In the genomic region with DNA sequence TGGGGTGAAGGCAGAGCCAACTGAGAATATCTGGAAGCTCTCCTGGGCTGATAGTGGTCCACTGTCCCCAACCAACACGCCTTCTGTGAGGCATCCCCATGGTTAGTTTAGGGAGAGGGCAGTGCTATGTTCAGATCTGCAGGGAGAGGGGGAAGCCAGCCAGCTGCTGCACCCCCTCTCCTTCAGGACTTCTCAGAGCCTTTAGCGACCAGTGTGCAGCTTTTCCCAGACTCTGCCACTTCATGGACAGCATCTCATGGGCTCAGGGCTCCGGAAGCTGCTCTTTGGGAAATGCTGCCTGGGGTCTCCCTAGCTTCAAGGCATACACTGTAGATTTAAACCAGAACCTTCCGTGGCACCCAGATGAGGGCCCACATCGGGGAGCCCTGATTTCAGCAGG, we compare ENCODE assay signal across 26 cellular contexts. TPM values are rescaled to one million over a fixed set of nuclear protein-coding genes. Genes with fewer than 3 reads are reported as not detected.
"Had no signal": no experiment of that assay in that cellular context is flagged by ENCODE, and none has a peak within 500 bp of the region (broad histone marks: within the 10 kb centered on the region; RNA-seq: fewer than 3 reads in every experiment).

No MANE protein-coding gene starts in this region.

- ATAC-seq: heart right ventricle; left lobe of liver; naive thymus-derived CD4-positive, alpha-beta T cell had no signal

- H3K9me3 Mint-ChIP-seq: central memory CD8-positive, alpha-beta T cell; memory B cell; naive thymus-derived CD4-positive, alpha-beta T cell; neural progenitor cell had no signal

- DNase-seq: activated CD4-positive, alpha-beta T cell treated with anti-CD3 and anti-CD28 coated beads, Interleukin-2, amount 50 U/mL, for 1 hour; activated gamma-delta T cell; activated naive CD4-positive, alpha-beta T cell treated with anti-CD3 and anti-CD28 coated beads, Interleukin-2, amount 50 U/mL, for 16 hours; activated T-cell treated with anti-CD3 and anti-CD28 coated beads for 4 hours; anterior cingulate cortex; dermis blood vessel endothelial cell; effector CD4-positive, alpha-beta T cell; esophagus squamous epithelium; foreskin melanocyte; heart right ventricle; kidney glomerular epithelial cell; midbrain; naive thymus-derived CD4-positive, alpha-beta T cell; stimulated activated CD4-positive, alpha-beta T cell treated with anti-CD3 and anti-CD28 coated beads, Interleukin-1b, Interleukin-23, amount 100 ng/mL, for 48 hours; stimulated activated CD4-positive, alpha-beta T cell treated with anti-CD3 and anti-CD28 coated beads, Interleukin-4, amount 100 ng/mL, for 4 hours; stimulated activated CD8-positive, alpha-beta memory T cell treated with anti-CD3 and anti-CD28 coated beads, Interleukin-4, amount 100 ng/mL, for 48 hours; stimulated activated naive CD4-positive, alpha-beta T cell; T-helper 1 cell; T-helper 9 cell; trophoblast cell had no signal

- H3K27me3 Mint-ChIP-seq: central memory CD8-positive, alpha-beta T cell; memory B cell; naive thymus-derived CD4-positive, alpha-beta T cell had no signal

- H3K4me1 Mint-ChIP-seq: neural progenitor cell had no signal

- H3K4me3 Mint-ChIP-seq: central memory CD8-positive, alpha-beta T cell; memory B cell; naive thymus-derived CD4-positive, alpha-beta T cell; neural progenitor cell had no signal

- H3K27ac Mint-ChIP-seq: neural progenitor cell had no signal

RNA-seq across cellular contexts. Expression of a gene that starts 45.7 kb away (rescaled TPM):
- total RNA-seq: dermis blood vessel endothelial cell, glomerular endothelial cell, pulmonary artery endothelial cell had no signal
